14 cellular contexts compared by ENCODE assay signal in genomic region chr10:15815242-15815885, GRCh38. TPM values are rescaled to one million over a fixed set of nuclear protein-coding genes. Genes with fewer than 3 reads are reported as not detected.
A peak's percentile ranks its signal among the peaks of the same experiment; 100 is the strongest.
DNase-seq lines count a peak whose midpoint lies in the region; TF ChIP-seq lines count a peak whose summit lies in the region.
"Had no signal": no experiment of that assay in that cellular context is flagged by ENCODE, and none has a peak within 500 bp of the region (broad histone marks: within the 10 kb centered on the region; RNA-seq: fewer than 3 reads in every experiment).

No MANE protein-coding gene starts in this region.

- peaks cover 44% of the 10 kb centered on the region for H3K36me3 Mint-ChIP-seq in nephron (ENCODE audit: low read depth)
- peaks cover 25% of the 10 kb centered on the region for H3K36me3 Mint-ChIP-seq in activated naive CD4-positive, alpha-beta T cell treated with anti-CD3 and anti-CD28 coated beads, Interleukin-2, amount 10 ng/mL, durations not matched to agents 7 days and 5 days

- H3K36me3 ChIP-seq in SK-N-MC (ENCODE audit: insufficient read depth, low read length) = no peaks in the 10 kb centered on the region
- H3K36me3 ChIP-seq in MG63 = 0 out of 2 replicates have a peak, but pooled peaks cover 4% of the 10 kb centered on the region

- H3K4me3 Mint-ChIP-seq in nephron = no peak overlapping the region
- no peak overlapping the region for H3K4me3 Mint-ChIP-seq in activated naive CD4-positive, alpha-beta T cell treated with anti-CD3 and anti-CD28 coated beads, Interleukin-2, amount 10 ng/mL, durations not matched to agents 7 days and 5 days
- H3K4me3 Mint-ChIP-seq: B cell; CD4-positive, alpha-beta T cell had no signal

- peak overlapping the region; percentile 5 to 22 (median 15) for H3K27ac Mint-ChIP-seq in nephron
- no peak overlapping the region for H3K27ac Mint-ChIP-seq in activated naive CD4-positive, alpha-beta T cell treated with anti-CD3 and anti-CD28 coated beads, Interleukin-2, amount 10 ng/mL, durations not matched to agents 7 days and 5 days
- H3K27ac Mint-ChIP-seq: B cell; CD4-positive, alpha-beta T cell had no signal

- no peak for TF ChIP-seq CTCF in nephron (IDR thresholded peaks at IDR 0.05; ENCODE audit: unreplicated experiment in 3 of 3)

- H3K27ac ChIP-seq in SK-N-MC = no peak overlapping the region

- peaks cover 21% of the 10 kb centered on the region for H3K4me1 Mint-ChIP-seq in nephron
- no peaks in the 10 kb centered on the region for H3K4me1 Mint-ChIP-seq in activated naive CD4-positive, alpha-beta T cell treated with anti-CD3 and anti-CD28 coated beads, Interleukin-2, amount 10 ng/mL, durations not matched to agents 7 days and 5 days
- H3K4me1 Mint-ChIP-seq: B cell had no signal

- no peaks in the 10 kb centered on the region for H3K9me3 Mint-ChIP-seq in nephron
- no peaks in the 10 kb centered on the region for H3K9me3 Mint-ChIP-seq in activated naive CD4-positive, alpha-beta T cell treated with anti-CD3 and anti-CD28 coated beads, Interleukin-2, amount 10 ng/mL, durations not matched to agents 7 days and 5 days
- H3K9me3 Mint-ChIP-seq: CD4-positive, alpha-beta T cell had no signal

- no peak overlapping the region for H3K4me3 ChIP-seq in SK-N-MC
- H3K4me3 ChIP-seq in MG63 = no peak overlapping the region

- CTCF ChIA-PET in activated naive CD4-positive, alpha-beta T cell treated with anti-CD3 and anti-CD28 coated beads, Interleukin-2, amount 10 ng/mL, durations not matched to agents 7 days and 5 days (lab: Charles Lee) = no interaction called here

- peak; percentile 3 for DNase-seq in NCI-H345 (lab: John Stamatoyannopoulos, UW)
- no peak for DNase-seq in NCI-H345 treated with DMSO at 0.1 percent for 48 hours (lab: John Stamatoyannopoulos, UW; ENCODE audit: unreplicated experiment)
- peak; percentile 34 for DNase-seq in NCI-H1436 (lab: John Stamatoyannopoulos, UW)
- DNase-seq in SK-N-MC (ENCODE audit: low read depth, low spot score) = peak; percentile 18
- no peak for DNase-seq in activated naive CD4-positive, alpha-beta T cell treated with anti-CD3 and anti-CD28 coated beads, Interleukin-2, amount 10 ng/mL, durations not matched to agents 7 days and 5 days
- DNase-seq in MG63 = no peak
- no peak for DNase-seq in posterior vena cava (ENCODE audit: low spot score)
- DNase-seq: CD4-positive, alpha-beta T cell; NCI-H1930; NCI-H226; NCI-H774; SHP77 had no signal

- H3K9me3 ChIP-seq in SK-N-MC (ENCODE audit: low read depth, low read length) = no peaks in the 10 kb centered on the region
- H3K9me3 ChIP-seq in MG63 = no peaks in the 10 kb centered on the region

- H3K27me3 Mint-ChIP-seq in nephron (ENCODE audit: low read depth) = no peaks in the 10 kb centered on the region
- no peaks in the 10 kb centered on the region for H3K27me3 Mint-ChIP-seq in activated naive CD4-positive, alpha-beta T cell treated with anti-CD3 and anti-CD28 coated beads, Interleukin-2, amount 10 ng/mL, durations not matched to agents 7 days and 5 days
- H3K27me3 Mint-ChIP-seq: B cell; CD4-positive, alpha-beta T cell had no signal

- no peak overlapping the region for H3K9ac ChIP-seq in SK-N-MC (ENCODE audit: insufficient read length)

- intact Hi-C loops in posterior vena cava (cut with DNase I) = no loop called here

- H3K27me3 ChIP-seq in MG63 = no peaks in the 10 kb centered on the region

RNA-seq across cellular contexts. Expression of gene MINDY3, which starts 44.9 kb away (rescaled TPM):
- 9.3 and 12.1 TPM in 2 replicates for total RNA-seq in MG63 (2014; rRNA removed; shearing (Covaris generic); ENCODE audit: low replicate concordance)
- total RNA-seq in posterior vena cava = 10 to 100 TPM; 32.4 to 47.8 TPM

Comparison
In these comparisons a context has a peak if more than half of its experiments do, and no peak if none do; other contexts are left out.
1. DNase-seq: peak in NCI-H345 (single experiment), NCI-H1436 (single experiment) and SK-N-MC (single experiment); none in NCI-H345 treated with DMSO at 0.1 percent for 48 hours (single experiment), activated naive CD4-positive, alpha-beta T cell treated with anti-CD3 and anti-CD28 coated beads, Interleukin-2, amount 10 ng/mL, durations not matched to agents 7 days and 5 days (single experiment), MG63 (single experiment) and posterior vena cava (single experiment).